In the genomic region with DNA sequence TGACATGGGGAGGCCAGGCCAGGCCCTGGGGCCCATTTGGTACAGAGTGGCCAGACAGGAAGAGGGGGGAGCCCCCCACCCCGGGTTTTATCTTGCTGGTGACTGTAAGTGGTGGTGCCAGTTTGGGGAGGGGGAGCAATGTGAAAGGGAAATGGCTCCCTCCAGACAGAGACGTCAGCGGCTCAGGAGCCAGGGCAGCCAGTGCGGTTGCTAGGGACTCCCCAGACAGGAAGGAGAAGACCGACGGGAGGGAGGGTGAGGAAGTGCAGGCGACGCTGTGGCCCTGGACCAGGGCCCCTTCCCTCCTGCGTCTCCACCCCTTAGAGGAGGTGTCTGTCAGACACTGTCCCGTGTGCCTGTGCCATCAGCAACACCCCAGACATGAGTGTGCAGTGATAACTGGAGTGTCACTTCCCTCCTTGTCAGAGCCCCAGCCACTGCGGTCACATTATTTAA, we compare ENCODE assay signal across 9 cellular contexts. TPM values are rescaled to one million over a fixed set of nuclear protein-coding genes. Genes with fewer than 3 reads are reported as not detected.
DNase-seq lines count a peak whose midpoint lies in the region; ATAC-seq and TF ChIP-seq lines count a peak whose summit lies in the region.
"Had no signal": no experiment of that assay in that cellular context is flagged by ENCODE, and none has a peak within 500 bp of the region (broad histone marks: within the 10 kb centered on the region; RNA-seq: fewer than 3 reads in every experiment).

No MANE protein-coding gene starts in this region.

- no peaks in the 10 kb centered on the region for H3K36me3 Mint-ChIP-seq in CD4-positive, alpha-beta memory T cell
- no peaks in the 10 kb centered on the region for H3K36me3 Mint-ChIP-seq in activated CD8-positive, alpha-beta memory T cell treated with anti-CD3 and anti-CD28 coated beads, Interleukin-2, amount 10 ng/mL, durations not matched to agents 7 days and 5 days
- no peaks in the 10 kb centered on the region for H3K36me3 Mint-ChIP-seq in glutamatergic neuron (ENCODE audit: unreplicated experiment)

- DNase-seq in CD4-positive, alpha-beta memory T cell: peak; percentile 16 to 96 (median 81)
- DNase-seq in Kasumi-1 (lab: John Stamatoyannopoulos, UW): peak; percentile 99
- DNase-seq in activated CD8-positive, alpha-beta memory T cell treated with anti-CD3 and anti-CD28 coated beads, Interleukin-2, amount 10 ng/mL, durations not matched to agents 7 days and 5 days: peak; percentile 86
- peak; percentile 79 for DNase-seq in globus pallidus (ENCODE audit: low spot score)
- DNase-seq in putamen (ENCODE audit: low spot score): peak; percentile 63
- no peak for DNase-seq in glutamatergic neuron
- DNase-seq in NCI-H82 treated with DMSO at 0.1 percent for 48 hours (lab: John Stamatoyannopoulos, UW; ENCODE audit: unreplicated experiment): no peak

- no peaks in the 10 kb centered on the region for H3K36me3 ChIP-seq in CD4-positive, alpha-beta memory T cell (ENCODE audit: insufficient read depth, low read length)

- peak overlapping the region in 6 of 8 donors; percentile 16 to 69 (median 60) for H3K4me3 Mint-ChIP-seq in CD4-positive, alpha-beta memory T cell
- H3K4me3 Mint-ChIP-seq in activated CD8-positive, alpha-beta memory T cell treated with anti-CD3 and anti-CD28 coated beads, Interleukin-2, amount 10 ng/mL, durations not matched to agents 7 days and 5 days: no peak overlapping the region
- no peak overlapping the region for H3K4me3 Mint-ChIP-seq in glutamatergic neuron (ENCODE audit: unreplicated experiment)

- peak overlapping the region; percentile 41 to 94 (median 94) for H3K27ac Mint-ChIP-seq in CD4-positive, alpha-beta memory T cell
- H3K27ac Mint-ChIP-seq in activated CD8-positive, alpha-beta memory T cell treated with anti-CD3 and anti-CD28 coated beads, Interleukin-2, amount 10 ng/mL, durations not matched to agents 7 days and 5 days: peak overlapping the region; percentile 76
- no peak overlapping the region for H3K27ac Mint-ChIP-seq in glutamatergic neuron (ENCODE audit: unreplicated experiment)

- intact Hi-C loops in CD4-positive, alpha-beta memory T cell (cut with micrococcal nuclease): no loop called here

- peak overlapping the region; percentile 75 for H3K27ac ChIP-seq in CD4-positive, alpha-beta memory T cell (ENCODE audit: low read depth, low read length)

- H3K27me3 Mint-ChIP-seq in CD4-positive, alpha-beta memory T cell: no peaks in the 10 kb centered on the region
- H3K27me3 Mint-ChIP-seq in activated CD8-positive, alpha-beta memory T cell treated with anti-CD3 and anti-CD28 coated beads, Interleukin-2, amount 10 ng/mL, durations not matched to agents 7 days and 5 days: peaks cover 15% of the 10 kb centered on the region
- peaks cover 1% of the 10 kb centered on the region for H3K27me3 Mint-ChIP-seq in glutamatergic neuron (ENCODE audit: unreplicated experiment)

- CTCF ChIA-PET in CD4-positive, alpha-beta memory T cell (lab: Charles Lee; ENCODE audit: partially characterized antibody): interaction anchor here (0.6 to 3.7 kb wide), 5 partner anchors 16 to 356 kb away, joined by 3 to 22 read pairs (median 6); no protein-coding TSS in a partner anchor
- CTCF ChIA-PET in activated CD8-positive, alpha-beta memory T cell treated with anti-CD3 and anti-CD28 coated beads, Interleukin-2, amount 10 ng/mL, durations not matched to agents 7 days and 5 days (lab: Charles Lee): interaction anchor here (1.5 to 2.0 kb wide), 2 partner anchors 15 to 16 kb away, joined by 6 to 9 read pairs; no protein-coding TSS in a partner anchor

- peak; percentile 65 for ATAC-seq in GM21526 (IDR thresholded peaks at IDR 0.05; ENCODE audit: low FRiP score, unreplicated experiment)
- peak; percentile 99 for ATAC-seq in activated CD8-positive, alpha-beta memory T cell treated with anti-CD3 and anti-CD28 coated beads, Interleukin-2, amount 10 ng/mL, durations not matched to agents 7 days and 5 days

- no peaks in the 10 kb centered on the region for H3K27me3 ChIP-seq in CD4-positive, alpha-beta memory T cell (ENCODE audit: insufficient read depth, low read length)

- H3K4me3 ChIP-seq in CD4-positive, alpha-beta memory T cell (ENCODE audit: low read length in 2 of 2): peak overlapping the region in 1 of 2 donors; percentile 2

- no peaks in the 10 kb centered on the region for H3K9me3 ChIP-seq in CD4-positive, alpha-beta memory T cell (ENCODE audit: control insufficient read depth in 1 of 2, low read length in 2 of 2)

- peaks cover 31% of the 10 kb centered on the region for H3K4me1 ChIP-seq in CD4-positive, alpha-beta memory T cell (ENCODE audit: insufficient read depth, low read length)

- no peak for TF ChIP-seq CTCF in glutamatergic neuron (IDR thresholded peaks at IDR 0.05; ENCODE audit: partially characterized antibody, unreplicated experiment)

- H3K9me3 Mint-ChIP-seq in CD4-positive, alpha-beta memory T cell: no peaks in the 10 kb centered on the region
- H3K9me3 Mint-ChIP-seq in activated CD8-positive, alpha-beta memory T cell treated with anti-CD3 and anti-CD28 coated beads, Interleukin-2, amount 10 ng/mL, durations not matched to agents 7 days and 5 days (ENCODE audit: low read depth): no peaks in the 10 kb centered on the region
- H3K9me3 Mint-ChIP-seq in glutamatergic neuron (ENCODE audit: unreplicated experiment): peaks cover 2% of the 10 kb centered on the region

- H3K4me1 Mint-ChIP-seq in CD4-positive, alpha-beta memory T cell: peaks cover 11 to 47% (median 15%) of the 10 kb centered on the region in 4 donors
- peaks cover 20% of the 10 kb centered on the region for H3K4me1 Mint-ChIP-seq in activated CD8-positive, alpha-beta memory T cell treated with anti-CD3 and anti-CD28 coated beads, Interleukin-2, amount 10 ng/mL, durations not matched to agents 7 days and 5 days
- peaks cover 12% of the 10 kb centered on the region for H3K4me1 Mint-ChIP-seq in glutamatergic neuron (ENCODE audit: low read depth, unreplicated experiment)

- POLR2A ChIA-PET in CD4-positive, alpha-beta memory T cell (lab: Charles Lee; ENCODE audit: partially characterized antibody): interaction anchor here (0.7 to 1.9 kb wide), 7 partner anchors 9 to 356 kb away, joined by 3 to 9 read pairs (median 4); partner anchors contain the start of gene ANGEL1

RNA-seq across cellular contexts. Expression of gene VASH1, which starts 7.0 kb away (rescaled TPM):
- total RNA-seq in CD4-positive, alpha-beta memory T cell: 10 to 100 TPM in 1 of 2 experiments, 1 to 10 TPM in 1; 9.3 to 12.6 TPM
- polyA plus RNA-seq in CD4-positive, alpha-beta memory T cell: 1 to 10 TPM in 1 of 2 donors, under 1 TPM in 1; 0.59 to 1.8 TPM
- total RNA-seq in activated CD8-positive, alpha-beta memory T cell treated with anti-CD3 and anti-CD28 coated beads, Interleukin-2, amount 10 ng/mL, durations not matched to agents 7 days and 5 days: 1 to 10 TPM; 3.3 to 8.1 TPM
- 149 TPM for total RNA-seq in glutamatergic neuron (ENCODE audit: unreplicated experiment)

RNA-seq across cellular contexts. Expression of gene ANGEL1, which starts 44.5 kb away (rescaled TPM):
- total RNA-seq in CD4-positive, alpha-beta memory T cell: 10 to 100 TPM; 26.1 to 28.0 TPM
- polyA plus RNA-seq in CD4-positive, alpha-beta memory T cell: 10 to 100 TPM; 17.9 to 32.0 TPM
- 10 to 100 TPM; 12.9 to 14.6 TPM for total RNA-seq in activated CD8-positive, alpha-beta memory T cell treated with anti-CD3 and anti-CD28 coated beads, Interleukin-2, amount 10 ng/mL, durations not matched to agents 7 days and 5 days
- total RNA-seq in glutamatergic neuron (ENCODE audit: unreplicated experiment): 13.6 TPM

RNA-seq across cellular contexts. Expression of gene LRRC74A, which starts 58.0 kb away (rescaled TPM):
- not detected for total RNA-seq in CD4-positive, alpha-beta memory T cell
- not detected for polyA plus RNA-seq in CD4-positive, alpha-beta memory T cell
- total RNA-seq in activated CD8-positive, alpha-beta memory T cell treated with anti-CD3 and anti-CD28 coated beads, Interleukin-2, amount 10 ng/mL, durations not matched to agents 7 days and 5 days: not detected
- not detected for total RNA-seq in glutamatergic neuron (ENCODE audit: unreplicated experiment)
- polyA plus RNA-seq: thymus had no signal

Comparison
In these comparisons a context has a peak if more than half of its experiments do, and no peak if none do; other contexts are left out.
1. DNase-seq: peak in CD4-positive, alpha-beta memory T cell (5 of 5), Kasumi-1 (2 of 2), activated CD8-positive, alpha-beta memory T cell treated with anti-CD3 and anti-CD28 coated beads, Interleukin-2, amount 10 ng/mL, durations not matched to agents 7 days and 5 days (single experiment), globus pallidus (single experiment) and putamen (single experiment); none in glutamatergic neuron (single experiment) and NCI-H82 treated with DMSO at 0.1 percent for 48 hours (single experiment).
2. H3K4me3 Mint-ChIP-seq: peak in CD4-positive, alpha-beta memory T cell (6 of 8); none in activated CD8-positive, alpha-beta memory T cell treated with anti-CD3 and anti-CD28 coated beads, Interleukin-2, amount 10 ng/mL, durations not matched to agents 7 days and 5 days (single experiment) and glutamatergic neuron (single experiment).
3. RNA of gene VASH1, which starts 7.0 kb away (total RNA-seq): 149 TPM in glutamatergic neuron (single experiment); 9.3 to 12.6 TPM in CD4-positive, alpha-beta memory T cell and 3.3 to 8.1 TPM in activated CD8-positive, alpha-beta memory T cell treated with anti-CD3 and anti-CD28 coated beads, Interleukin-2, amount 10 ng/mL, durations not matched to agents 7 days and 5 days; every median in the first group is over 10 times any median in the second.